Comparison of ENCODE assay signal across 8 cellular contexts in genomic region chr14:68951051-68951797, GRCh38. TPM values are rescaled to one million over a fixed set of nuclear protein-coding genes. Genes with fewer than 3 reads are reported as not detected.
DNase-seq lines count a peak whose midpoint lies in the region; ATAC-seq and TF ChIP-seq lines count a peak whose summit lies in the region.

No MANE protein-coding gene starts in this region.

- POLR2A ChIA-PET in RWPE1 (lab: Yijun Ruan, JAX; ENCODE audit: low non-redundant PET): no interaction called here

- H3K36me3 Mint-ChIP-seq in activated naive CD4-positive, alpha-beta T cell treated with anti-CD3 and anti-CD28 coated beads, Interleukin-2, amount 10 ng/mL, durations not matched to agents 7 days and 5 days: peaks cover 4% of the 10 kb centered on the region

- intact Hi-C loops in ovary (cut with DNase I): no loop called here

- TF ChIP-seq CTCF in RWPE1 (conservative IDR thresholded peaks at IDR 0.05; ENCODE audit: low read depth) (no peak), ovary (IDR thresholded peaks at IDR 0.05) (no peak)

- H3K4me1 Mint-ChIP-seq in activated naive CD4-positive, alpha-beta T cell treated with anti-CD3 and anti-CD28 coated beads, Interleukin-2, amount 10 ng/mL, durations not matched to agents 7 days and 5 days: peaks cover 56% of the 10 kb centered on the region

- H3K9me3 ChIP-seq in ovary: no peaks in the 10 kb centered on the region

- no peak overlapping the region for H3K27ac Mint-ChIP-seq in activated naive CD4-positive, alpha-beta T cell treated with anti-CD3 and anti-CD28 coated beads, Interleukin-2, amount 10 ng/mL, durations not matched to agents 7 days and 5 days

- peak; percentile 99 for DNase-seq in Daoy (ENCODE audit: low read depth)
- peak; percentile 89 for DNase-seq in RWPE1 (ENCODE audit: low spot score)
- DNase-seq in fibroblast of gingiva (ENCODE audit: low read depth): peak; percentile 95
- DNase-seq in ovary: peak; percentile 80 to 94 (median 87)
- no peak for DNase-seq in stimulated activated CD4-positive, alpha-beta T cell treated with anti-CD3 and anti-CD28 coated beads, Interleukin-4, amount 100 ng/mL, for 24 hours
- no peak for DNase-seq in activated naive CD4-positive, alpha-beta T cell treated with anti-CD3 and anti-CD28 coated beads, Interleukin-2, amount 10 ng/mL, durations not matched to agents 7 days and 5 days
- DNase-seq in NK-92 (lab: John Stamatoyannopoulos, UW; ENCODE audit: unreplicated experiment): no peak

- 32 to 40% (median 35%) methylated on average over 18 to 19 of the region's 19 CpGs for WGBS in ovary, 3 donors

- no peak for ATAC-seq in HG03135 (IDR thresholded peaks at IDR 0.05; ENCODE audit: unreplicated experiment)

- H3K9me3 Mint-ChIP-seq in activated naive CD4-positive, alpha-beta T cell treated with anti-CD3 and anti-CD28 coated beads, Interleukin-2, amount 10 ng/mL, durations not matched to agents 7 days and 5 days: no peaks in the 10 kb centered on the region

- H3K27me3 Mint-ChIP-seq in activated naive CD4-positive, alpha-beta T cell treated with anti-CD3 and anti-CD28 coated beads, Interleukin-2, amount 10 ng/mL, durations not matched to agents 7 days and 5 days: no peaks in the 10 kb centered on the region

- no peaks in the 10 kb centered on the region for H3K27me3 ChIP-seq in ovary

- H3K27ac ChIP-seq in RWPE1: peak overlapping the region; percentile 95
- peak overlapping the region; percentile 27 to 63 for H3K27ac ChIP-seq in ovary

- peaks cover 46% of the 10 kb centered on the region for H3K4me1 ChIP-seq in ovary (ENCODE audit: insufficient read depth)

- no peak overlapping the region for H3K4me3 Mint-ChIP-seq in activated naive CD4-positive, alpha-beta T cell treated with anti-CD3 and anti-CD28 coated beads, Interleukin-2, amount 10 ng/mL, durations not matched to agents 7 days and 5 days

- no peaks in the 10 kb centered on the region for H3K36me3 ChIP-seq in ovary

- H3K4me3 ChIP-seq in ovary: no peak overlapping the region

- no peak for TF ChIP-seq POLR2A in ovary (IDR thresholded peaks at IDR 0.05)

- CTCF ChIA-PET in RWPE1 (lab: Yijun Ruan, JAX): no interaction called here
- CTCF ChIA-PET in activated naive CD4-positive, alpha-beta T cell treated with anti-CD3 and anti-CD28 coated beads, Interleukin-2, amount 10 ng/mL, durations not matched to agents 7 days and 5 days (lab: Charles Lee): interaction anchor here (1.0 kb wide), 1 partner anchor 40 kb away, joined by 3 read pairs; no protein-coding TSS in a partner anchor

- no peak for TF ChIP-seq EP300 in ovary (IDR thresholded peaks at IDR 0.05)

RNA-seq across cellular contexts. Expression of gene ACTN1, which starts 27.9 kb away (rescaled TPM):
- 317 and 318 TPM in 2 replicates for total RNA-seq in Daoy (2014; rRNA removed; shearing (Covaris generic))
- 100 to 1,000 TPM in 5 of 7 donors, 10 to 100 TPM in 2; 39.0 to 203 (median 138) TPM for total RNA-seq in ovary
- polyA plus RNA-seq in ovary: 100 to 1,000 TPM in 1 of 2 donors, 10 to 100 TPM in 1; 60.3 to 178 TPM

Comparison
In these comparisons a context has a peak if more than half of its experiments do, and no peak if none do; other contexts are left out.
1. DNase-seq: peak in Daoy (single experiment), RWPE1 (single experiment), fibroblast of gingiva (single experiment) and ovary (5 of 5); none in stimulated activated CD4-positive, alpha-beta T cell treated with anti-CD3 and anti-CD28 coated beads, Interleukin-4, amount 100 ng/mL, for 24 hours (single experiment), activated naive CD4-positive, alpha-beta T cell treated with anti-CD3 and anti-CD28 coated beads, Interleukin-2, amount 10 ng/mL, durations not matched to agents 7 days and 5 days (single experiment) and NK-92 (single experiment).